In genomic region chr4:88043001-88043400, GRCh38 we compare ENCODE assay signal across 29 cellular contexts.
"Had no signal": no experiment of that assay in that cellular context is flagged by ENCODE, and none has a peak within 500 bp of the region (broad histone marks: within the 10 kb centered on the region; RNA-seq: fewer than 3 reads in every experiment).

No MANE protein-coding gene starts in this region.

- H3K27me3 Mint-ChIP-seq: activated naive CD8-positive, alpha-beta T cell treated with anti-CD3 and anti-CD28 coated beads for 36 hours had no signal

- H3K9ac ChIP-seq: neural progenitor cell, parathyroid adenoma had no signal

- ATAC-seq: activated CD4-positive, CD25-positive, alpha-beta regulatory T cell treated with anti-CD3 and anti-CD28 coated beads, Interleukin-2, amount 50 U/mL, for 24 hours; gastroesophageal sphincter; lower lobe of right lung; natural killer cell; psoas muscle had no signal

- H3K79me2 ChIP-seq: hepatocyte, parathyroid adenoma had no signal

- H3K4me3 Mint-ChIP-seq: activated naive CD4-positive, alpha-beta T cell treated with anti-CD3 and anti-CD28 coated beads for 36 hours; activated naive CD8-positive, alpha-beta T cell treated with anti-CD3 and anti-CD28 coated beads for 36 hours; brain; natural killer cell; neural progenitor cell had no signal

- H3K4me1 ChIP-seq: adrenal gland, esophagus muscularis mucosa, gastroesophageal sphincter, lower lobe of right lung, neural progenitor cell, parathyroid adenoma, psoas muscle, spleen had no signal

- H3K4me2 ChIP-seq: hepatocyte, neural progenitor cell had no signal

- H3K4me1 Mint-ChIP-seq: activated naive CD8-positive, alpha-beta T cell treated with anti-CD3 and anti-CD28 coated beads for 36 hours; brain; neural progenitor cell had no signal

- H3K9me3 ChIP-seq: adrenal gland, esophagus muscularis mucosa, gastroesophageal sphincter, lower lobe of right lung, psoas muscle, spleen, transverse colon had no signal

- H3K27ac ChIP-seq: adrenal gland, cardiac muscle cell, esophagus muscularis mucosa, gastroesophageal sphincter, hepatocyte, lower lobe of right lung, neural progenitor cell, parathyroid adenoma, psoas muscle, spleen, transverse colon, WERI-Rb-1 had no signal

- H3K27me3 ChIP-seq: adrenal gland, cardiac muscle cell, esophagus muscularis mucosa, gastroesophageal sphincter, hepatocyte, neural progenitor cell, spleen, transverse colon had no signal

- H3K27ac Mint-ChIP-seq: activated naive CD4-positive, alpha-beta T cell treated with anti-CD3 and anti-CD28 coated beads for 36 hours; activated naive CD8-positive, alpha-beta T cell treated with anti-CD3 and anti-CD28 coated beads for 36 hours; natural killer cell; neural progenitor cell had no signal

- H3K9me3 Mint-ChIP-seq: activated naive CD4-positive, alpha-beta T cell treated with anti-CD3 and anti-CD28 coated beads for 36 hours; activated naive CD8-positive, alpha-beta T cell treated with anti-CD3 and anti-CD28 coated beads for 36 hours; brain; natural killer cell; neural progenitor cell had no signal

- H2AFZ ChIP-seq: hepatocyte, neural progenitor cell, parathyroid adenoma had no signal

- H3K4me3 ChIP-seq: adrenal gland, cardiac muscle cell, esophagus muscularis mucosa, gastroesophageal sphincter, hepatocyte, lower lobe of right lung, neural progenitor cell, psoas muscle, spleen, transverse colon had no signal

- FAIRE-seq: kidney, TTC549 had no signal

- DNase-seq: activated CD4-positive, alpha-beta T cell treated with anti-CD3 and anti-CD28 coated beads for 48 hours; activated CD4-positive, alpha-beta T cell treated with anti-CD3 and anti-CD28 coated beads, Interleukin-2, amount 50 U/mL, for 48 hours; activated CD8-positive, alpha-beta memory T cell treated with anti-CD3 and anti-CD28 coated beads for 24 hours; activated effector memory CD4-positive, alpha-beta T cell treated with anti-CD3 and anti-CD28 coated beads, Interleukin-2, amount 50 U/mL, for 16 hours; activated naive CD4-positive, alpha-beta T cell treated with anti-CD3 and anti-CD28 coated beads for 36 hours; activated naive CD8-positive, alpha-beta T cell treated with anti-CD3 and anti-CD28 coated beads for 36 hours; adrenal gland; aorta; cortex of kidney; kidney; lower lobe of right lung; mesenchymal stem cell; natural killer cell; occipital lobe; psoas muscle; spleen; stimulated activated naive CD4-positive, alpha-beta T cell; T-helper 1 cell; transverse colon; WERI-Rb-1 had no signal
